ENCODE assay signal across 38 cellular contexts in the genomic region with DNA sequence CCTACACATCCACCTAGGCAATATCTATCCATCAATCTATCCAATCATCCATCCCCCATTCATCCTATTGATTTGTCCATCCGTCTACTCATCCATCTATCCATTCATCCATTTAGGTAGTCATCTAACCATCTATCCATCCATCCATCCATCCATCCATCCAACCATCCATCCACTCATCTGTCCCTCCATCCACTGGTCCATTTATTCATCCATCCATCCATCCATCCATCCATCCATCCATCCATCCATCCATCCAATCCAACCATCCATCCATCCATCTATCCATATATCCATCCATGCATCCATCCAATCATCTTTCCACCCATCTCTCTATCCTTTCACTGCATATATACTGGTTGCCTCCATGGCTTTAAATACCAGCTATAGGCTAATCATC. TPM values are rescaled to one million over a fixed set of nuclear protein-coding genes. Genes with fewer than 3 reads are reported as not detected.
"Had no signal": no experiment of that assay in that cellular context is flagged by ENCODE, and none has a peak within 500 bp of the region (broad histone marks: within the 10 kb centered on the region; RNA-seq: fewer than 3 reads in every experiment).

No MANE protein-coding gene starts in this region.

- H3K36me3 ChIP-seq: adrenal gland, ascending aorta, brain microvascular endothelial cell, breast epithelium, cardiac muscle cell had no signal

- H3K4me3 ChIP-seq: adrenal gland, ascending aorta, body of pancreas, breast epithelium, cardiac muscle cell had no signal

- H3K27me3 ChIP-seq: adrenal gland, ascending aorta, body of pancreas, brain microvascular endothelial cell, breast epithelium had no signal

- H3K4me1 ChIP-seq: ascending aorta, breast epithelium had no signal

- H3K27ac ChIP-seq: adrenal gland, ascending aorta, body of pancreas, brain microvascular endothelial cell, breast epithelium, cardiac muscle cell had no signal

- H3K9me3 ChIP-seq: adrenal gland, ascending aorta, body of pancreas, breast epithelium had no signal

- ATAC-seq: activated naive CD4-positive, alpha-beta T cell treated with anti-CD3 and anti-CD28 coated beads, Interleukin-2, amount 50 U/mL, for 72 hours; activated naive CD8-positive, alpha-beta T cell treated with anti-CD3 and anti-CD28 coated beads, Interleukin-2, amount 50 U/mL, for 24 hours; activated T-cell treated with anti-CD3 and anti-CD28 coated beads, Interleukin-2, amount 50 U/mL, for 4 hours; activated T-cell treated with anti-CD3 and anti-CD28 coated beads, Interleukin-2, amount 50 U/mL, for 72 hours; activated T-helper 17 cell treated with anti-CD3 and anti-CD28 coated beads, Interleukin-2, amount 50 U/mL, for 72 hours; body of pancreas had no signal

- DNase-seq: activated effector memory CD4-positive, alpha-beta T cell treated with anti-CD3 and anti-CD28 coated beads, Interleukin-2, amount 50 U/mL, for 16 hours; activated effector memory CD4-positive, alpha-beta T cell treated with Interleukin-2 at 50 U/mL for 16 hours; activated gamma-delta T cell; activated gamma-delta T cell treated with Interleukin-2 at 50 U/mL for 16 hours; activated naive CD4-positive, alpha-beta T cell; activated naive CD4-positive, alpha-beta T cell treated with anti-CD3 and anti-CD28 coated beads for 36 hours; activated naive CD4-positive, alpha-beta T cell treated with anti-CD3 and anti-CD28 coated beads, Interleukin-2, amount 10 ng/mL, durations not matched to agents 7 days and 5 days; activated naive CD4-positive, alpha-beta T cell treated with anti-CD3 and anti-CD28 coated beads, Interleukin-2, amount 50 U/mL, for 16 hours; activated naive CD4-positive, alpha-beta T cell treated with Interleukin-2 at 50 U/mL for 16 hours; activated naive CD8-positive, alpha-beta T cell treated with anti-CD3 and anti-CD28 coated beads for 36 hours; activated naive CD8-positive, alpha-beta T cell treated with anti-CD3 and anti-CD28 coated beads, Interleukin-2, amount 10 ng/mL, durations not matched to agents 7 days and 5 days; activated naive CD8-positive, alpha-beta T cell treated with anti-CD3 and anti-CD28 coated beads, Interleukin-2, amount 50 U/mL, for 24 hours; activated T-cell treated with anti-CD3 and anti-CD28 coated beads, Interleukin-2, amount 50 U/mL, for 24 hours; activated T-cell treated with anti-CD3 and anti-CD28 coated beads, Interleukin-2, amount 50 U/mL, for 4 hours; activated T-cell treated with anti-CD3 and anti-CD28 coated beads, Interleukin-2, amount 50 U/mL, for 48 hours; activated T-cell treated with anti-CD3 and anti-CD28 coated beads, Interleukin-2, amount 50 U/mL, for 72 hours; adrenal gland; amniotic stem cell; amygdala; anterior cingulate cortex; aorta; body of pancreas; brain microvascular endothelial cell; caudate nucleus; central memory CD4-positive, alpha-beta T cell; cerebellar nuclear complex had no signal

- FAIRE-seq: astrocyte had no signal

RNA-seq across cellular contexts. Expression of a gene that starts 3.9 kb away (rescaled TPM):
- total RNA-seq: activated naive CD4-positive, alpha-beta T cell treated with anti-CD3 and anti-CD28 coated beads for 36 hours; activated naive CD4-positive, alpha-beta T cell treated with anti-CD3 and anti-CD28 coated beads, Interleukin-2, amount 50 U/mL, for 72 hours; activated naive CD8-positive, alpha-beta T cell treated with anti-CD3 and anti-CD28 coated beads for 36 hours; activated naive CD8-positive, alpha-beta T cell treated with anti-CD3 and anti-CD28 coated beads, Interleukin-2, amount 10 ng/mL, durations not matched to agents 7 days and 5 days; activated T-cell treated with anti-CD3 and anti-CD28 coated beads, Interleukin-2, amount 50 U/mL, for 4 hours; activated T-cell treated with anti-CD3 and anti-CD28 coated beads, Interleukin-2, amount 50 U/mL, for 72 hours; activated T-helper 1 cell treated with anti-CD3 and anti-CD28 coated beads, Interleukin-12 subunit alpha, Interleukin-12 subunit beta, Interleukin-2, Interleukin-4 antibody, amounts not matched to agents 30 ng/mL and 10 ng/mL and 1 ng/mL, durations not matched to agents 14 hours and 24 hours and 36 hours; activated T-helper 17 cell treated with anti-CD3 and anti-CD28 coated beads, Interleukin-2, amount 50 U/mL, for 72 hours; activated T-helper 2 cell treated with anti-CD3 and anti-CD28 coated beads, Interferon-gamma antibody, Interleukin-2, Interleukin-4, amounts not matched to agents 10 μg/mL and 5 μg/mL and 100 μg/mL, durations not matched to agents 14 hours and 24 hours and 36 hours; adrenal gland; aorta; ascending aorta; breast epithelium; cardiac septum; cerebellum; chondrocyte had no signal
- polyA plus RNA-seq: cardiac muscle cell had no signal

RNA-seq across cellular contexts. Expression of a gene that starts 21.7 kb away (rescaled TPM):
- total RNA-seq: ascending aorta, body of pancreas, bronchial epithelial cell, cerebellum, chondrocyte had no signal
- polyA plus RNA-seq: cardiac muscle cell had no signal

RNA-seq across cellular contexts. Expression of a gene that starts 26.2 kb away (rescaled TPM):
- total RNA-seq: activated naive CD4-positive, alpha-beta T cell treated with anti-CD3 and anti-CD28 coated beads for 36 hours; activated naive CD4-positive, alpha-beta T cell treated with anti-CD3 and anti-CD28 coated beads, Interleukin-2, amount 50 U/mL, for 72 hours; activated naive CD8-positive, alpha-beta T cell treated with anti-CD3 and anti-CD28 coated beads for 36 hours; activated naive CD8-positive, alpha-beta T cell treated with anti-CD3 and anti-CD28 coated beads, Interleukin-2, amount 10 ng/mL, durations not matched to agents 7 days and 5 days; activated T-cell treated with anti-CD3 and anti-CD28 coated beads, Interleukin-2, amount 50 U/mL, for 4 hours; activated T-cell treated with anti-CD3 and anti-CD28 coated beads, Interleukin-2, amount 50 U/mL, for 72 hours; activated T-helper 1 cell treated with anti-CD3 and anti-CD28 coated beads, Interleukin-12 subunit alpha, Interleukin-12 subunit beta, Interleukin-2, Interleukin-4 antibody, amounts not matched to agents 30 ng/mL and 10 ng/mL and 1 ng/mL, durations not matched to agents 14 hours and 24 hours and 36 hours; activated T-helper 17 cell treated with anti-CD3 and anti-CD28 coated beads, Interleukin-2, amount 50 U/mL, for 72 hours; activated T-helper 2 cell treated with anti-CD3 and anti-CD28 coated beads, Interferon-gamma antibody, Interleukin-2, Interleukin-4, amounts not matched to agents 10 μg/mL and 5 μg/mL and 100 μg/mL, durations not matched to agents 14 hours and 24 hours and 36 hours; adrenal gland; aorta; ascending aorta; astrocyte; body of pancreas; breast epithelium; bronchial epithelial cell; cardiac muscle cell; cardiac septum; cerebellum; chondrocyte had no signal
- polyA plus RNA-seq: aorta, cardiac muscle cell had no signal

RNA-seq across cellular contexts. Expression of a gene that starts 34.6 kb away (rescaled TPM):
- total RNA-seq: activated naive CD4-positive, alpha-beta T cell treated with anti-CD3 and anti-CD28 coated beads for 36 hours; activated naive CD4-positive, alpha-beta T cell treated with anti-CD3 and anti-CD28 coated beads, Interleukin-2, amount 50 U/mL, for 72 hours; activated naive CD8-positive, alpha-beta T cell treated with anti-CD3 and anti-CD28 coated beads for 36 hours; activated naive CD8-positive, alpha-beta T cell treated with anti-CD3 and anti-CD28 coated beads, Interleukin-2, amount 10 ng/mL, durations not matched to agents 7 days and 5 days; activated T-cell treated with anti-CD3 and anti-CD28 coated beads, Interleukin-2, amount 50 U/mL, for 72 hours; activated T-helper 1 cell treated with anti-CD3 and anti-CD28 coated beads, Interleukin-12 subunit alpha, Interleukin-12 subunit beta, Interleukin-2, Interleukin-4 antibody, amounts not matched to agents 30 ng/mL and 10 ng/mL and 1 ng/mL, durations not matched to agents 14 hours and 24 hours and 36 hours; activated T-helper 17 cell treated with anti-CD3 and anti-CD28 coated beads, Interleukin-2, amount 50 U/mL, for 72 hours; activated T-helper 2 cell treated with anti-CD3 and anti-CD28 coated beads, Interferon-gamma antibody, Interleukin-2, Interleukin-4, amounts not matched to agents 10 μg/mL and 5 μg/mL and 100 μg/mL, durations not matched to agents 14 hours and 24 hours and 36 hours; adrenal gland; aorta; ascending aorta; astrocyte; cardiac muscle cell; cardiac septum; cerebellum; chondrocyte had no signal
- polyA plus RNA-seq: cardiac muscle cell had no signal

RNA-seq across cellular contexts. Expression of a gene that starts 41.5 kb away (rescaled TPM):
- total RNA-seq: activated naive CD4-positive, alpha-beta T cell treated with anti-CD3 and anti-CD28 coated beads for 36 hours; activated naive CD4-positive, alpha-beta T cell treated with anti-CD3 and anti-CD28 coated beads, Interleukin-2, amount 50 U/mL, for 72 hours; activated naive CD8-positive, alpha-beta T cell treated with anti-CD3 and anti-CD28 coated beads for 36 hours; activated naive CD8-positive, alpha-beta T cell treated with anti-CD3 and anti-CD28 coated beads, Interleukin-2, amount 10 ng/mL, durations not matched to agents 7 days and 5 days; activated T-cell treated with anti-CD3 and anti-CD28 coated beads, Interleukin-2, amount 50 U/mL, for 4 hours; activated T-cell treated with anti-CD3 and anti-CD28 coated beads, Interleukin-2, amount 50 U/mL, for 72 hours; activated T-helper 1 cell treated with anti-CD3 and anti-CD28 coated beads, Interleukin-12 subunit alpha, Interleukin-12 subunit beta, Interleukin-2, Interleukin-4 antibody, amounts not matched to agents 30 ng/mL and 10 ng/mL and 1 ng/mL, durations not matched to agents 14 hours and 24 hours and 36 hours; activated T-helper 17 cell treated with anti-CD3 and anti-CD28 coated beads, Interleukin-2, amount 50 U/mL, for 72 hours; activated T-helper 2 cell treated with anti-CD3 and anti-CD28 coated beads, Interferon-gamma antibody, Interleukin-2, Interleukin-4, amounts not matched to agents 10 μg/mL and 5 μg/mL and 100 μg/mL, durations not matched to agents 14 hours and 24 hours and 36 hours; aorta; body of pancreas; cardiac septum; chondrocyte had no signal
- polyA plus RNA-seq: cardiac muscle cell had no signal
